In genomic region chr18:33755918-33756590, GRCh38 we compare ENCODE assay signal across 8 cellular contexts.
DNase-seq lines count a peak whose midpoint lies in the region; ATAC-seq, FAIRE-seq and TF ChIP-seq lines count a peak whose summit lies in the region.

No MANE protein-coding gene starts in this region.

- in situ Hi-C loops in HepG2 (cut with HindIII; ENCODE audit: extremely low pct_ligation_motif_present, low pct_unique_long_range_greater_than_20kb), result loop anchor here (25.0 kb wide), 1 partner anchor 519 kb away; no protein-coding TSS in a partner anchor

- CTCF ChIA-PET in HepG2 (lab: Yijun Ruan, JAX; ENCODE audit: low intra/inter-chr PET ratio, low total read pairs) (interaction anchor here (0.6 kb wide), 1 partner anchor 202 kb away, joined by 4 read pairs; no protein-coding TSS in a partner anchor), T-cell (lab: Charles Lee) (no interaction called here)

- no peak overlapping the region for H3K27ac Mint-ChIP-seq in activated naive CD4-positive, alpha-beta T cell treated with anti-CD3 and anti-CD28 coated beads, Interleukin-2, amount 50 U/mL, for 72 hours
- no peak overlapping the region for H3K27ac Mint-ChIP-seq in T-cell

- no peaks in the 10 kb centered on the region for H3K27me3 Mint-ChIP-seq in T-cell

- no peak for TF ChIP-seq RAD21 in HepG2 (CRISPR knock-in tag; IDR thresholded peaks at IDR 0.05)

- no peaks in the 10 kb centered on the region for H3K79me2 ChIP-seq in HepG2 (ENCODE audit: insufficient read depth, low read length)

- no peaks in the 10 kb centered on the region for H3K4me1 ChIP-seq in HepG2 (ENCODE audit: insufficient read depth, low read length)
- H3K4me1 ChIP-seq in effector memory CD4-positive, alpha-beta T cell (ENCODE audit: control insufficient read depth, insufficient read depth, low read length, poor library complexity, severe bottlenecking), result no peaks in the 10 kb centered on the region
- H3K4me1 ChIP-seq in suprapubic skin, result no peaks in the 10 kb centered on the region

- FAIRE-seq in HepG2 (lab: Jason Lieb, UNC), result no peak

- no peaks in the 10 kb centered on the region for H3K4me1 Mint-ChIP-seq in T-cell

- H2AFZ ChIP-seq in HepG2 (ENCODE audit: low read length), result no peak overlapping the region

- no peak for TF ChIP-seq CTCF in HepG2 (CRISPR knock-in tag; IDR thresholded peaks at IDR 0.05)
- no peak for TF ChIP-seq CTCF in suprapubic skin (IDR thresholded peaks at IDR 0.05)

- H3K36me3 Mint-ChIP-seq in activated naive CD4-positive, alpha-beta T cell treated with anti-CD3 and anti-CD28 coated beads, Interleukin-2, amount 50 U/mL, for 72 hours, result no peaks in the 10 kb centered on the region
- no peaks in the 10 kb centered on the region for H3K36me3 Mint-ChIP-seq in T-cell

- H3K9me3 ChIP-seq in HepG2 (ENCODE audit: low read length), result no peaks in the 10 kb centered on the region
- H3K9me3 ChIP-seq in effector memory CD4-positive, alpha-beta T cell (ENCODE audit: control insufficient read depth, low read length), result no peaks in the 10 kb centered on the region
- H3K9me3 ChIP-seq in suprapubic skin, result no peaks in the 10 kb centered on the region

- no peak overlapping the region for H3K9ac ChIP-seq in HepG2 (ENCODE audit: insufficient read depth, low read depth, low read length)

- no peak for TF ChIP-seq EP300 in HepG2 (IDR thresholded peaks at IDR 0.05; ENCODE audit: low read depth in 2 of 2, low read length in 2 of 2)
- no peak for TF ChIP-seq EP300 in HepG2 (CRISPR knock-in tag; IDR thresholded peaks at IDR 0.05; ENCODE audit: borderline replicate concordance)
- TF ChIP-seq EP300 in suprapubic skin (IDR thresholded peaks at IDR 0.05), result no peak

- no peaks in the 10 kb centered on the region for H3K9me3 Mint-ChIP-seq in activated naive CD4-positive, alpha-beta T cell treated with anti-CD3 and anti-CD28 coated beads, Interleukin-2, amount 50 U/mL, for 72 hours
- peaks cover 0 to 5% (median 3%) of the 10 kb centered on the region in 3 donors for H3K9me3 Mint-ChIP-seq in T-cell

- H3K27ac ChIP-seq in HepG2 (ENCODE audit: extremely low read length, insufficient read depth, low read length), result no peak overlapping the region
- no peak overlapping the region for H3K27ac ChIP-seq in effector memory CD4-positive, alpha-beta T cell (ENCODE audit: insufficient read depth, low read length, poor library complexity, severe bottlenecking)
- no peak overlapping the region for H3K27ac ChIP-seq in suprapubic skin

- intact Hi-C loops in HepG2 (cut with micrococcal nuclease; ENCODE audit: unreplicated experiment), result no loop called here

- no peak for ATAC-seq in HepG2
- no peak for ATAC-seq in activated naive CD4-positive, alpha-beta T cell treated with anti-CD3 and anti-CD28 coated beads, Interleukin-2, amount 50 U/mL, for 72 hours
- no peak for ATAC-seq in T-cell (replicated peaks in 1 of 4)

- H3K36me3 ChIP-seq in HepG2 (replicated peaks in 1 of 2; ENCODE audit: control insufficient read depth in 1 of 2, insufficient read depth in 2 of 2, low read length in 2 of 2) (no peaks in the 10 kb centered on the region), suprapubic skin (no peaks in the 10 kb centered on the region)
- no peaks in the 10 kb centered on the region for H3K36me3 ChIP-seq in effector memory CD4-positive, alpha-beta T cell (ENCODE audit: control insufficient read depth, insufficient read depth, low read length)

- H3K4me3 ChIP-seq in HepG2 (replicated peaks in 1 of 3; ENCODE audit: insufficient read depth in 1 of 3, low read depth in 2 of 3, low read length in 3 of 3) (no peak overlapping the region), suprapubic skin (no peak overlapping the region)
- no peak overlapping the region for H3K4me3 ChIP-seq in effector memory CD4-positive, alpha-beta T cell (ENCODE audit: insufficient read depth, low read depth, low read length, poor library complexity, severe bottlenecking)

- H3K4me2 ChIP-seq in HepG2 (ENCODE audit: low read depth, low read length), result no peak overlapping the region

- peak; percentile 76 for DNase-seq in DMS153 treated with DMSO at 0.1 percent for 48 hours (lab: John Stamatoyannopoulos, UW; ENCODE audit: unreplicated experiment)
- peak; percentile 72 for DNase-seq in NCI-H128 (lab: John Stamatoyannopoulos, UW; ENCODE audit: unreplicated experiment)
- DNase-seq in amniotic stem cell (lab: John Stamatoyannopoulos, UW), result peak; percentile 47
- DNase-seq in HepG2 (ENCODE audit: low spot score), result no peak
- DNase-seq in effector memory CD4-positive, alpha-beta T cell, result no peak
- no peak for DNase-seq in activated naive CD4-positive, alpha-beta T cell treated with anti-CD3 and anti-CD28 coated beads, Interleukin-2, amount 50 U/mL, for 72 hours (ENCODE audit: low spot score in 2 of 2)
- no peak for DNase-seq in T-cell
- DNase-seq in suprapubic skin (ENCODE audit: low spot score in 2 of 2), result no peak

- H3K27me3 ChIP-seq in HepG2 (ENCODE audit: control insufficient read depth in 1 of 2, insufficient read depth in 2 of 2, low read length in 2 of 2) (no peaks in the 10 kb centered on the region), suprapubic skin (no peaks in the 10 kb centered on the region)
- H3K27me3 ChIP-seq in effector memory CD4-positive, alpha-beta T cell (replicated peaks; ENCODE audit: control insufficient read depth, insufficient read depth, low read length, poor library complexity, severe bottlenecking), result no peaks in the 10 kb centered on the region

- no peak overlapping the region for H3K4me3 Mint-ChIP-seq in T-cell

- H4K20me1 ChIP-seq in HepG2 (ENCODE audit: insufficient read depth, low read length), result no peaks in the 10 kb centered on the region

- POLR2A ChIA-PET in HepG2 (lab: Yijun Ruan, JAX) (no interaction called here), T-cell (lab: Charles Lee) (no interaction called here)

- TF ChIP-seq POLR2A in HepG2 (IDR thresholded peaks at IDR 0.05; ENCODE audit: insufficient read depth in 1 of 2, low read depth in 2 of 2, low read length in 2 of 2) (no peak), suprapubic skin (IDR thresholded peaks at IDR 0.05) (no peak)

- 7% methylated on average over 6 of the region's 6 CpGs for WGBS in HepG2 (ENCODE audit: low lambda C conversion rate)
- 28% methylated on average over 6 of the region's 6 CpGs for WGBS in suprapubic skin

- BruUV-seq in HepG2 (replicated peaks; lab: Mats Ljungman, UMichigan), result no TSS peak

TF ChIP-seq in HepG2, 621 proteins besides CTCF, POLR2A, EP300 and RAD21 (continues in another document):
- peak in 1 of 2 experiments; percentile 16; a peak in 1 of 4 replicates for TF ChIP-seq MAFK (conservative IDR thresholded peaks at IDR 0.05 in 1 of 2, IDR thresholded peaks at IDR 0.05 in 1 of 2; ENCODE audit: low read length in 2 of 2)
- no peak for TF ChIP-seq ZBTB26 (CRISPR knock-in tag; IDR thresholded peaks at IDR 0.05; ENCODE audit: borderline replicate concordance)
- peak; percentile 30; the same call in 1 of the 2 replicates for TF ChIP-seq FOSL2 (CRISPR knock-in tag; IDR thresholded peaks at IDR 0.05)
- TF ChIP-seq, protein P1, sequence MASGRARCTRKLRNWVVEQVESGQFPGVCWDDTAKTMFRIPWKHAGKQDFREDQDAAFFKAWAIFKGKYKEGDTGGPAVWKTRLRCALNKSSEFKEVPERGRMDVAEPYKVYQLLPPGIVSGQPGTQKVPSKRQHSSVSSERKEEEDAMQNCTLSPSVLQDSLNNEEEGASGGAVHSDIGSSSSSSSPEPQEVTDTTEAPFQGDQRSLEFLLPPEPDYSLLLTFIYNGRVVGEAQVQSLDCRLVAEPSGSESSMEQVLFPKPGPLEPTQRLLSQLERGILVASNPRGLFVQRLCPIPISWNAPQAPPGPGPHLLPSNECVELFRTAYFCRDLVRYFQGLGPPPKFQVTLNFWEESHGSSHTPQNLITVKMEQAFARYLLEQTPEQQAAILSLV (CRISPR knock-in tag; IDR thresholded peaks at IDR 0.05; ENCODE audit: borderline replicate concordance), result no peak

Comparison
In these comparisons a context has a peak if more than half of its experiments do, and no peak if none do; other contexts are left out.
1. DNase-seq: peak in DMS153 treated with DMSO at 0.1 percent for 48 hours (single experiment), NCI-H128 (single experiment) and amniotic stem cell (single experiment); none in HepG2 (single experiment), effector memory CD4-positive, alpha-beta T cell (0 of 3), activated naive CD4-positive, alpha-beta T cell treated with anti-CD3 and anti-CD28 coated beads, Interleukin-2, amount 50 U/mL, for 72 hours (0 of 2), T-cell (0 of 34) and suprapubic skin (0 of 2).